In the genomic region with DNA sequence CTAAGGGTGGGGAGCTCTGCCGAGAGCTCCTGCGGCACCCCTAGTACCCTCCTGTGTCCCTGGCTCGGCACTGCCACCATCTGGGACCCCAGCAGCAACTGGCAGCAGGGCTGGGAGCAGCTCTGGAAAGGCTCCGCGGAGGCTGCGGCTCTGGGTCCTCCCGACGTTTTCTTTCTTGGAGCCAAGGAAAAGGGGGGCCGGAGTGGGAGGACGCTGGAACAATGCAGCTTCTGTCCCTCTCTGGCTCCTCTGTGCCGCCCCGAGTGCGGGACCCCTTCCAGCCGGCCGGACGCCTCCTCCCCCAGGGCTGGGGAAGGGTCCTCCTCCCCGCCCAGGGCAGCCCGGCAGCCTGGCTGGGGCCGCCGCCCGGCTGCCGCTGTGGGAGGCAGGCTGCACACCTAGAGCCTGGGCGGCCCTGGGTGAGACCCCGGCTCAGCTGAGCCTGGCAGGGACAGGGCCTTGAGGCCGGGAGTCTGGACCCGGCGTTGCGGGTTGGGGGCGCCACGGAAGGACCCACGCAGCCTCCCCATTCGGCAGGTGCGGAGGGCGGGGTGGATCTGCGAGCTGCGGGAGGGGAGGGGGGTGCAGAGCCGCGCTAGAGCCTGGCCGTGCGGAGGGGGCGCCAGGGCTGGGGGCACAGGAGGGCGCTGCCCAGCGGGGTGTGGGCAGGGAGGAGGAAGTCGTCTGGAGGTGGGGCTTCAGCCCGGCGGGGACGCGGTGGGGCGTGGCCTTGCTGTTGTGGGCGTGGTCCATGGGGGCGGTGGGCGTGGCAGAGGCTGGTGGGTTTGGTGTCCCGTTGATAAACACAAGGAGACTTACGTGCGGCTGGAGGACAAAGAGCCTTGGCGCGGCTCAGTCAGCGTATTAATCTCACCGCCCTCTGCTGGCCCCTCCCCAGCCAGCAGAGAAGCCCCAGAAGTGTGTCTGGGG, we compare ENCODE assay signal across 8 cellular contexts. TPM values are rescaled to one million over a fixed set of nuclear protein-coding genes. Genes with fewer than 3 reads are reported as not detected.
DNase-seq lines count a peak whose midpoint lies in the region; ATAC-seq and TF ChIP-seq lines count a peak whose summit lies in the region.

No MANE protein-coding gene starts in this region.

- no peak for TF ChIP-seq POLR2A in testis (IDR thresholded peaks at IDR 0.05)

- intact Hi-C loops in testis (cut with DNase I; ENCODE audit: low total_unique reads): no loop called here

- no peaks in the 10 kb centered on the region for H3K9me3 ChIP-seq in testis

- DNase-seq in ELF-1 (ENCODE audit: low read depth, low spot score): peak; percentile 93
- DNase-seq in NOMO-1 treated with dmso at 0.1 percent for 144 hours (lab: John Stamatoyannopoulos, UW; ENCODE audit: unreplicated experiment): peak; percentile 40
- DNase-seq in activated gamma-delta T cell treated with anti-CD3 and anti-CD28 coated beads, Interleukin-2, amount 50 U/mL, for 16 hours (ENCODE audit: low read depth): peak; percentile 35
- peak; percentile 25 for DNase-seq in glomerular visceral epithelial cell (ENCODE audit: extremely low spot score)
- DNase-seq in omental fat pad (ENCODE audit: low spot score): peak; percentile 69
- DNase-seq in testis: peak; percentile 93
- no peak for DNase-seq in mesenteric fat pad (ENCODE audit: low spot score)

- TF ChIP-seq CTCF in omental fat pad (IDR thresholded peaks at IDR 0.05): no peak
- no peak for TF ChIP-seq CTCF in testis (IDR thresholded peaks at IDR 0.05)

- H3K4me1 ChIP-seq in testis: peaks cover 60% of the 10 kb centered on the region

- H3K27me3 ChIP-seq in testis: no peaks in the 10 kb centered on the region

- H3K4me3 ChIP-seq in testis: peak overlapping the region; percentile 36 to 58

- 30 to 36% methylated on average over 19 to 56 of the region's 59 CpGs for WGBS in testis, 2 donors

- H3K36me3 ChIP-seq in testis (ENCODE audit: low read depth, missing control alignments): no peaks in the 10 kb centered on the region

- peak overlapping the region; percentile 65 to 74 for H3K27ac ChIP-seq in testis

- ATAC-seq in omental fat pad (ENCODE audit: low FRiP score): peak; percentile 47
- ATAC-seq in HG03139 (IDR thresholded peaks at IDR 0.05; ENCODE audit: unreplicated experiment): no peak

RNA-seq across cellular contexts. Expression of a gene that starts 15.1 kb away (rescaled TPM):
- total RNA-seq in omental fat pad: 10 to 100 TPM in 1 of 4 donors, 1 to 10 TPM in 3; 5.0 to 20.5 (median 7.3) TPM
- total RNA-seq in testis: 100 to 1,000 TPM in 1 of 2 donors, 10 to 100 TPM in 1; 84.4 to 101 TPM
- polyA plus RNA-seq in testis (ENCODE audit: insufficient read depth, low read depth, low replicate concordance): 33.5 TPM
- 11.0 TPM for total RNA-seq in mesenteric fat pad

RNA-seq across cellular contexts. Expression of a gene that starts 21.1 kb away (rescaled TPM):
- total RNA-seq in omental fat pad: 10 to 100 TPM; 16.5 to 36.7 (median 19.8) TPM
- 10 to 100 TPM; 48.2 to 51.1 TPM for total RNA-seq in testis
- 14.0 TPM for polyA plus RNA-seq in testis (ENCODE audit: insufficient read depth, low read depth, low replicate concordance)
- total RNA-seq in mesenteric fat pad: 22.6 TPM

RNA-seq across cellular contexts. Expression of a gene that starts 31.0 kb away (rescaled TPM):
- 1 to 10 TPM; 2.5 to 6.9 (median 4.9) TPM for total RNA-seq in omental fat pad
- total RNA-seq in testis: 1 to 10 TPM; 3.5 to 3.7 TPM
- 1.8 TPM for polyA plus RNA-seq in testis (ENCODE audit: insufficient read depth, low read depth, low replicate concordance)
- 4.3 TPM for total RNA-seq in mesenteric fat pad

RNA-seq across cellular contexts. Expression of a gene that starts 38.6 kb away (rescaled TPM):
- not detected for total RNA-seq in omental fat pad
- 10 to 100 TPM; 13.8 to 61.5 TPM for total RNA-seq in testis
- 33.4 TPM for polyA plus RNA-seq in testis (ENCODE audit: insufficient read depth, low read depth, low replicate concordance)
- total RNA-seq in mesenteric fat pad: not detected

RNA-seq across cellular contexts. Expression of a gene that starts 57.5 kb away (rescaled TPM):
- total RNA-seq in omental fat pad (10 to 100 TPM in 1 of 4 donors, 1 to 10 TPM in 3; 3.2 to 11.2 (median 5.8) TPM), testis (10 to 100 TPM; 29.5 to 35.9 TPM), mesenteric fat pad (6.3 TPM)
- polyA plus RNA-seq in testis (ENCODE audit: insufficient read depth, low read depth, low replicate concordance): 21.2 TPM
